9 cellular contexts compared by ENCODE assay signal in genomic region chr19:2540646-2541454, GRCh38.
DNase-seq lines count a peak whose midpoint lies in the region; ATAC-seq and TF ChIP-seq lines count a peak whose summit lies in the region.
"Had no signal": no experiment of that assay in that cellular context is flagged by ENCODE, and none has a peak within 500 bp of the region (broad histone marks: within the 10 kb centered on the region; RNA-seq: fewer than 3 reads in every experiment).

No MANE protein-coding gene starts in this region.

- H3K9ac ChIP-seq in H9 (ENCODE audit: extremely low read depth, insufficient read length, low read length) = no peak overlapping the region
- no peak overlapping the region for H3K9ac ChIP-seq in iPS-18a (ENCODE audit: low read length)

- H4K5ac ChIP-seq in H9 (ENCODE audit: insufficient read length, low read depth, low read length) = no peak overlapping the region

- peak overlapping the region; percentile 95 to 98 (median 97) for H3K27ac Mint-ChIP-seq in H9
- H3K27ac Mint-ChIP-seq in activated T-helper 2 cell treated with anti-CD3 and anti-CD28 coated beads, Interferon-gamma antibody, Interleukin-2, Interleukin-4, amounts not matched to agents 10 μg/mL and 5 μg/mL and 100 μg/mL, durations not matched to agents 14 hours and 24 hours and 36 hours = no peak overlapping the region

- H3K23ac ChIP-seq in H9 (ENCODE audit: insufficient read length, low read depth, low read length) = no peak overlapping the region

- peaks cover 3% of the 10 kb centered on the region; the same call in 1 of the 2 replicates for H3K27me3 Mint-ChIP-seq in H9 (ENCODE audit: low read depth)
- no peaks in the 10 kb centered on the region for H3K27me3 Mint-ChIP-seq in activated T-helper 2 cell treated with anti-CD3 and anti-CD28 coated beads, Interferon-gamma antibody, Interleukin-2, Interleukin-4, amounts not matched to agents 10 μg/mL and 5 μg/mL and 100 μg/mL, durations not matched to agents 14 hours and 24 hours and 36 hours (ENCODE audit: low read depth)

- H3K36me3 Mint-ChIP-seq in H9 (ENCODE audit: insufficient read depth in 1 of 3, low read depth in 3 of 3) = no peaks in the 10 kb centered on the region
- no peaks in the 10 kb centered on the region for H3K36me3 Mint-ChIP-seq in activated T-helper 2 cell treated with anti-CD3 and anti-CD28 coated beads, Interferon-gamma antibody, Interleukin-2, Interleukin-4, amounts not matched to agents 10 μg/mL and 5 μg/mL and 100 μg/mL, durations not matched to agents 14 hours and 24 hours and 36 hours (ENCODE audit: low read depth)

- no peak for ATAC-seq in GM19395 (IDR thresholded peaks at IDR 0.05; ENCODE audit: unreplicated experiment)

- H3K9me3 Mint-ChIP-seq in H9 = no peaks in the 10 kb centered on the region; a peak in 1 of 5 replicates
- H3K9me3 Mint-ChIP-seq in activated T-helper 2 cell treated with anti-CD3 and anti-CD28 coated beads, Interferon-gamma antibody, Interleukin-2, Interleukin-4, amounts not matched to agents 10 μg/mL and 5 μg/mL and 100 μg/mL, durations not matched to agents 14 hours and 24 hours and 36 hours = no peaks in the 10 kb centered on the region

- no CpG with 5 or more reads among the region's 35 CpGs for WGBS in H9 (ENCODE audit: extremely low coverage, insufficient read length, low lambda C conversion rate)

- no peak overlapping the region for H3K56ac ChIP-seq in H9 (ENCODE audit: insufficient read length, low read depth, low read length)

- H2BK120ac ChIP-seq in H9 (ENCODE audit: low read depth, low read length, poor library complexity, severe bottlenecking) = peak overlapping the region; percentile 65

- H3K27ac ChIP-seq in H9 (ENCODE audit: insufficient read length, low read depth, low read length) (peak overlapping the region; percentile 82), iPS-18a (ENCODE audit: low read length) (peak overlapping the region; percentile 71), skin epidermis (peak overlapping the region in 18 of 21 experiments; percentile 3 to 94 (median 74))
- H3K27ac ChIP-seq: HL-60 had no signal

- H3K4ac ChIP-seq in H9 (ENCODE audit: low read depth, low read length) = no peak overlapping the region; the same call in 1 of the 2 replicates

- H3K18ac ChIP-seq in H9 (ENCODE audit: insufficient read length, low read depth, low read length) = peak overlapping the region; percentile 97

- intact Hi-C loops in activated T-helper 2 cell treated with anti-CD3 and anti-CD28 coated beads, Interferon-gamma antibody, Interleukin-2, Interleukin-4, amounts not matched to agents 10 μg/mL and 5 μg/mL and 100 μg/mL, durations not matched to agents 14 hours and 24 hours and 36 hours (cut with micrococcal nuclease) = no loop called here

- peak overlapping the region; percentile 66; the same call in 1 of the 2 replicates for H3K14ac ChIP-seq in H9 (ENCODE audit: insufficient read depth, low read length)

- TF ChIP-seq CTCF in H9 (conservative IDR thresholded peaks at IDR 0.05) (peak; percentile 35; the same call in 2 of the 3 replicates), astrocyte of the spinal cord (IDR thresholded peaks at IDR 0.05; ENCODE audit: low read depth, low read length) (peak; percentile 33)

- peak overlapping the region; percentile 59 for H2BK5ac ChIP-seq in H9 (ENCODE audit: insufficient read length, low read length)

- no peaks in the 10 kb centered on the region for H3K36me3 ChIP-seq in iPS-18a (ENCODE audit: control insufficient read depth, low read depth, low read length)

- H4K8ac ChIP-seq in H9 (replicated peaks; ENCODE audit: insufficient read length, low read depth, low read length) = no peak overlapping the region

- H3K4me1 ChIP-seq in H9 (ENCODE audit: insufficient read depth, low read length) = 0 out of 2 replicates have a peak, but pooled peaks cover 4% of the 10 kb centered on the region
- H3K4me1 ChIP-seq in iPS-18a (ENCODE audit: control insufficient read depth, low read depth, low read length) = peaks cover 13% of the 10 kb centered on the region

- H3K4me2 ChIP-seq in H9 (ENCODE audit: insufficient read depth, insufficient read length, low read length) = peak overlapping the region; percentile 29

- H3K4me3 ChIP-seq in astrocyte of the spinal cord (ENCODE audit: low read depth, low read length) = no peak overlapping the region
- H3K4me3 ChIP-seq in iPS-18a (ENCODE audit: low read length) = peak overlapping the region; percentile 9
- peak overlapping the region in 1 of 7 experiments; percentile 5 for H3K4me3 ChIP-seq in skin epidermis

- H3K79me1 ChIP-seq in H9 (ENCODE audit: insufficient read depth, low read depth, low read length, poor library complexity, severe bottlenecking) = no peaks in the 10 kb centered on the region

- H3K27me3 ChIP-seq in H9 (ENCODE audit: insufficient read depth, low read length) (no peaks in the 10 kb centered on the region), iPS-18a (ENCODE audit: control insufficient read depth, insufficient read depth, low read length) (peaks cover 6% of the 10 kb centered on the region)

- no peak overlapping the region for H2BK15ac ChIP-seq in H9 (ENCODE audit: low read depth, low read length)

- DNase-seq in H9 (peak; percentile 99), astrocyte of the spinal cord (ENCODE audit: low read depth, low spot score) (peak; percentile 99), activated gamma-delta T cell (lab: John Stamatoyannopoulos, UW) (no peak), AML-193 (lab: John Stamatoyannopoulos, UW) (no peak)
- no peak for DNase-seq in activated T-helper 2 cell treated with anti-CD3 and anti-CD28 coated beads, Interferon-gamma antibody, Interleukin-2, Interleukin-4, amounts not matched to agents 10 μg/mL and 5 μg/mL and 100 μg/mL, durations not matched to agents 14 hours and 24 hours and 36 hours (ENCODE audit: low spot score)

- H2BK12ac ChIP-seq in H9 (ENCODE audit: insufficient read length, low read depth, low read length) = peak overlapping the region; percentile 97

- H3T11ph ChIP-seq in H9 (ENCODE audit: low read length) = no peak overlapping the region

- no peaks in the 10 kb centered on the region for H3K23me2 ChIP-seq in H9 (ENCODE audit: insufficient read length, low read depth, low read length, poor library complexity, severe bottlenecking)

- peak overlapping the region; percentile 34 to 35; a peak in 4 of 5 replicates for H3K4me3 Mint-ChIP-seq in H9
- H3K4me3 Mint-ChIP-seq in activated T-helper 2 cell treated with anti-CD3 and anti-CD28 coated beads, Interferon-gamma antibody, Interleukin-2, Interleukin-4, amounts not matched to agents 10 μg/mL and 5 μg/mL and 100 μg/mL, durations not matched to agents 14 hours and 24 hours and 36 hours (ENCODE audit: low read depth) = no peak overlapping the region

- no peaks in the 10 kb centered on the region for H3K79me2 ChIP-seq in H9 (ENCODE audit: insufficient read depth, low read length)

- H2AK5ac ChIP-seq in H9 (ENCODE audit: insufficient read length, low read length) = no peak overlapping the region

- peak overlapping the region; percentile 84 for H4K91ac ChIP-seq in H9 (ENCODE audit: insufficient read length, low read depth, low read length)

- H2AFZ ChIP-seq in H9 (ENCODE audit: low read length) = no peak overlapping the region

- no peaks in the 10 kb centered on the region for H4K20me1 ChIP-seq in H9 (ENCODE audit: control insufficient read depth, insufficient read depth, insufficient read length)

- H2BK20ac ChIP-seq in H9 (ENCODE audit: low read depth, low read length, poor library complexity, severe bottlenecking) = no peak overlapping the region

- H3K9me3 ChIP-seq in H9 (ENCODE audit: control insufficient read depth, low read depth, low read length) (no peaks in the 10 kb centered on the region), iPS-18a (ENCODE audit: control insufficient read depth, low read depth, low read length) (no peaks in the 10 kb centered on the region)

- in situ Hi-C loops in astrocyte of the spinal cord (cut with HindIII; ENCODE audit: low sequenced_read_pairs) = no loop called here

- H3K4me1 Mint-ChIP-seq in H9 = peaks cover 14 to 37% of the 10 kb centered on the region in 2 experiments
- peaks cover 17% of the 10 kb centered on the region for H3K4me1 Mint-ChIP-seq in activated T-helper 2 cell treated with anti-CD3 and anti-CD28 coated beads, Interferon-gamma antibody, Interleukin-2, Interleukin-4, amounts not matched to agents 10 μg/mL and 5 μg/mL and 100 μg/mL, durations not matched to agents 14 hours and 24 hours and 36 hours (ENCODE audit: low read depth)

Comparison
In these comparisons a context has a peak if more than half of its experiments do, and no peak if none do; other contexts are left out.
1. DNase-seq: peak in H9 (single experiment) and astrocyte of the spinal cord (single experiment); none in activated gamma-delta T cell (single experiment), activated T-helper 2 cell treated with anti-CD3 and anti-CD28 coated beads, Interferon-gamma antibody, Interleukin-2, Interleukin-4, amounts not matched to agents 10 μg/mL and 5 μg/mL and 100 μg/mL, durations not matched to agents 14 hours and 24 hours and 36 hours (single experiment) and AML-193 (0 of 2).
2. Peak in every context shown above with its lines, with median percentiles within 50 percentile points of each other: H3K27ac ChIP-seq.